In the genomic region with DNA sequence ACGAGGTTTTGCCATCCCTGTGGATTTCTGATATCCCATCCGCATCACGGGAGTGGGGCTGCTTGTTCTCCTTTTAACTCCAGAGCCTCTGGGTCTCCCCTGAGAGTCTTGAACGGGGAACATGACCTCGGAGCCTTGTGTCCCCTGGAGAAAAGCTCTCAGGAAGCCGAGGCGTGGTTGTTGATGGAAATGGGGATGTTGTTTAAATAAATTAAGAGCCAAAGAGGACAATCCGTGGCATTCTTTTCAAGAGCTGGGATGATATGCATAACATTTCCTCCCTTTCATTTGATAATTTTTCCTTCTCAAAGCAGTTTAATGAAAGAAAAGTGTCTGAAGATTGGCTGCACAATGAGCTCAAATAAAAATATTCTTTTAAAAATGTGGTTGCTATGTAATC, we compare ENCODE assay signal across 1 cellular context.
TF ChIP-seq lines count a peak whose summit lies in the region.

No MANE protein-coding gene starts in this region.

TF ChIP-seq in WTC11, 78 proteins besides CTCF, POLR2A, EP300 and RAD21 (continued from another document):
- TF ChIP-seq, protein P1, sequence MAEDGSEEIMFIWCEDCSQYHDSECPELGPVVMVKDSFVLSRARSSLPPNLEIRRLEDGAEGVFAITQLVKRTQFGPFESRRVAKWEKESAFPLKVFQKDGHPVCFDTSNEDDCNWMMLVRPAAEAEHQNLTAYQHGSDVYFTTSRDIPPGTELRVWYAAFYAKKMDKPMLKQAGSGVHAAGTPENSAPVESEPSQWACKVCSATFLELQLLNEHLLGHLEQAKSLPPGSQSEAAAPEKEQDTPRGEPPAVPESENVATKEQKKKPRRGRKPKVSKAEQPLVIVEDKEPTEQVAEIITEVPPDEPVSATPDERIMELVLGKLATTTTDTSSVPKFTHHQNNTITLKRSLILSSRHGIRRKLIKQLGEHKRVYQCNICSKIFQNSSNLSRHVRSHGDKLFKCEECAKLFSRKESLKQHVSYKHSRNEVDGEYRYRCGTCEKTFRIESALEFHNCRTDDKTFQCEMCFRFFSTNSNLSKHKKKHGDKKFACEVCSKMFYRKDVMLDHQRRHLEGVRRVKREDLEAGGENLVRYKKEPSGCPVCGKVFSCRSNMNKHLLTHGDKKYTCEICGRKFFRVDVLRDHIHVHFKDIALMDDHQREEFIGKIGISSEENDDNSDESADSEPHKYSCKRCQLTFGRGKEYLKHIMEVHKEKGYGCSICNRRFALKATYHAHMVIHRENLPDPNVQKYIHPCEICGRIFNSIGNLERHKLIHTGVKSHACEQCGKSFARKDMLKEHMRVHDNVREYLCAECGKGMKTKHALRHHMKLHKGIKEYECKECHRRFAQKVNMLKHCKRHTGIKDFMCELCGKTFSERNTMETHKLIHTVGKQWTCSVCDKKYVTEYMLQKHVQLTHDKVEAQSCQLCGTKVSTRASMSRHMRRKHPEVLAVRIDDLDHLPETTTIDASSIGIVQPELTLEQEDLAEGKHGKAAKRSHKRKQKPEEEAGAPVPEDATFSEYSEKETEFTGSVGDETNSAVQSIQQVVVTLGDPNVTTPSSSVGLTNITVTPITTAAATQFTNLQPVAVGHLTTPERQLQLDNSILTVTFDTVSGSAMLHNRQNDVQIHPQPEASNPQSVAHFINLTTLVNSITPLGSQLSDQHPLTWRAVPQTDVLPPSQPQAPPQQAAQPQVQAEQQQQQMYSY (CRISPR knock-in tag; IDR thresholded peaks at IDR 0.05) = no peak
- TF ChIP-seq, protein P2, sequence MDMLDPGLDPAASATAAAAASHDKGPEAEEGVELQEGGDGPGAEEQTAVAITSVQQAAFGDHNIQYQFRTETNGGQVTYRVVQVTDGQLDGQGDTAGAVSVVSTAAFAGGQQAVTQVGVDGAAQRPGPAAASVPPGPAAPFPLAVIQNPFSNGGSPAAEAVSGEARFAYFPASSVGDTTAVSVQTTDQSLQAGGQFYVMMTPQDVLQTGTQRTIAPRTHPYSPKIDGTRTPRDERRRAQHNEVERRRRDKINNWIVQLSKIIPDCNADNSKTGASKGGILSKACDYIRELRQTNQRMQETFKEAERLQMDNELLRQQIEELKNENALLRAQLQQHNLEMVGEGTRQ (CRISPR knock-in tag; IDR thresholded peaks at IDR 0.05) = no peak
- no peak for TF ChIP-seq ZNF317 (CRISPR knock-in tag; IDR thresholded peaks at IDR 0.05; ENCODE audit: borderline replicate concordance, low read depth)
